In the genomic region with DNA sequence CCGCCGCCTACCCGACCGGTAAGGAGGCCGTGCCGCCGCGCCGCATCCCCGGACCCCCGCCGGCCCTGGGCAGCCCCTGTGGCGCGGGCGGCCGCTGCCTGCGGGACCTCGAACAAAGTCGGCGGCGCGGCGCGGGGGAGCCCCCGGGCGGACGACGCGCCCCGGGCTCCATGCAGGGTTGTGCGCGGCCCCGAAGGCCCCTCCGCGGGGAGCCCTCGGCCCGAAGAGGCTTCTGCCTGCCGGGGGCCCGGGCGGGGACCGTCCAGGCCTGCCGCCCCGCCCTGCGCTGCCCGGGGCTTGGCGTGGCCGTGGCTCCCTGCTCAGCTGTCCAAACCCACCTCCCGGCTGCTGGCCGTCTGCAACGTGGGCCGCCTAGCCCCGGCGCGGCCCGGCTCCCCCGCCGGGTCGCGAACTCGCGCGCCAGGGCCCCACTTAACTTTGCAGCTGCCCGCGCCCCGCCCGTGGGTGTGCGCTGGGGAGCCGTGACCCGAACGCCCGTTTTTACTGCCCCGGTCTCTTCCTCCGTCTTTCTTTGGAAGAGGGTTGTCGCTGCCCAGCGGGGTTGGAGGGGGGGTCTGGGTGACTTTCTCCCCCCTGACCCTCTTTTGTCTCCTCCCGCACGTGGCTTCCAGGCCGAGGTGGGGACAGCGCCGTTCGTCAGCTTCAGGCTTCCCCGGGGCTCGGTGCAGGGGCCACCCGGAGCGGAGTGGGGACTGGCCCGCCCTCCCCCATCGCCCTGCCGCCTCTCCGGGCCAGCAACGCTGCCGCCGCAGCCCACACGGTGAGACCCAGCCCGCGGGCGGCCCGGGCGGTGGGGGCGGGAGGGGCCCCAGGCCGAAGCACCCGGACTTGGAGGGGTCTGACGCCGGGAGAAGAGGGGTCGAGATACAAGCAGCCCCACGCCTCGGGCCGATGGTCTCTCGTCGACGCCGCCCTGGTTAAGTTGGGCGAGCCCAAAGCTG, we compare ENCODE assay signal across 8 cellular contexts. TPM values are rescaled to one million over a fixed set of nuclear protein-coding genes. Genes with fewer than 3 reads are reported as not detected.
DNase-seq lines count a peak whose midpoint lies in the region; ATAC-seq and TF ChIP-seq lines count a peak whose summit lies in the region.

No MANE protein-coding gene starts in this region.

- H3K9ac ChIP-seq in Karpas-422 (ENCODE audit: low read length) (peak overlapping the region; percentile 98), neuronal stem cell (ENCODE audit: low read depth, low read length, poor library complexity) (peak overlapping the region; percentile 95)

- peak overlapping the region; percentile 89 for H3K27ac ChIP-seq in Karpas-422 (ENCODE audit: low read length)
- H3K27ac ChIP-seq in neuronal stem cell (replicated peaks; ENCODE audit: low read length) = peak overlapping the region; percentile 87
- peak overlapping the region; percentile 69 to 93 for H3K27ac ChIP-seq in aorta (ENCODE audit: low read depth in 1 of 2, low read length in 2 of 2)

- H3K9me3 ChIP-seq in Karpas-422 (ENCODE audit: low read length) (no peaks in the 10 kb centered on the region), neuronal stem cell (replicated peaks in 1 of 2; ENCODE audit: control insufficient read depth in 2 of 2, insufficient read depth in 1 of 2, low read depth in 1 of 2, low read length in 2 of 2) (no peaks in the 10 kb centered on the region), aorta (ENCODE audit: control insufficient read depth, low read length) (no peaks in the 10 kb centered on the region)

- peak overlapping the region; percentile 99 for H3K4me2 ChIP-seq in Karpas-422 (ENCODE audit: low read depth, low read length, poor library complexity, severe bottlenecking)
- H3K4me2 ChIP-seq in neuronal stem cell (ENCODE audit: insufficient read depth, low read length, poor library complexity, severe bottlenecking) = peak overlapping the region; percentile 68

- intact Hi-C loops in aorta (cut with DNase I) = loop anchor here (5.0 to 10.0 kb wide), 8 partner anchors 135 to 385 kb away; a partner anchor contains a TSS

- ATAC-seq in GM21737 (IDR thresholded peaks at IDR 0.05; ENCODE audit: unreplicated experiment) (peak; percentile 27), aorta (ENCODE audit: low FRiP score) (peak; percentile 53)

- H3K4ac ChIP-seq in neuronal stem cell (ENCODE audit: low read length) = peak overlapping the region; percentile 57

- H2BK120ac ChIP-seq in neuronal stem cell (ENCODE audit: low read depth, low read length) = peak overlapping the region; percentile 93

- H2AK5ac ChIP-seq in neuronal stem cell (ENCODE audit: low read depth, low read length) = peak overlapping the region; percentile 92

- H2AFZ ChIP-seq in Karpas-422 (ENCODE audit: low read length) (peak overlapping the region; percentile 36; the same call in 1 of the 2 replicates), neuronal stem cell (ENCODE audit: low read length) (peak overlapping the region; percentile 97)

- H4K20me1 ChIP-seq in Karpas-422 (ENCODE audit: insufficient read depth, low read depth, low read length) = peaks cover 28% of the 10 kb centered on the region

- peak overlapping the region; percentile 92 for H3K4me3 ChIP-seq in GM08714 (ENCODE audit: low read length)
- peak overlapping the region; percentile 95 for H3K4me3 ChIP-seq in Karpas-422 (ENCODE audit: low read length)
- H3K4me3 ChIP-seq in fibroblast of mammary gland (ENCODE audit: control insufficient read depth, low read depth, low read length) = peak overlapping the region; percentile 79
- H3K4me3 ChIP-seq in neuronal stem cell (ENCODE audit: low read length in 2 of 2) = peak overlapping the region; percentile 76 to 96
- peak overlapping the region; percentile 89 to 98 for H3K4me3 ChIP-seq in aorta (ENCODE audit: low read length in 2 of 2)

- peak overlapping the region; percentile 77 for H3K14ac ChIP-seq in neuronal stem cell (ENCODE audit: low read length)

- H3K36me3 ChIP-seq in Karpas-422 (ENCODE audit: insufficient read depth, low read length) (peaks cover 19% of the 10 kb centered on the region), neuronal stem cell (replicated peaks in 1 of 2; ENCODE audit: control insufficient read depth in 2 of 2, insufficient read depth in 2 of 2, low read length in 2 of 2) (peaks cover 4 to 26% of the 10 kb centered on the region in 2 donors), aorta (ENCODE audit: control insufficient read depth in 1 of 2, insufficient read depth in 2 of 2, low read length in 1 of 2) (no peaks in the 10 kb centered on the region)

- H2BK5ac ChIP-seq in neuronal stem cell (ENCODE audit: low read length) = peak overlapping the region; percentile 94

- peaks cover 9% of the 10 kb centered on the region for H3K79me1 ChIP-seq in neuronal stem cell (ENCODE audit: low read depth, low read length)

- DNase-seq in Karpas-422 (peak; percentile 67), fibroblast of mammary gland (ENCODE audit: low read depth) (no peak), neuronal stem cell (ENCODE audit: low spot score) (no peak), aorta (peak; percentile 66 to 80), NCI-H1092 (lab: John Stamatoyannopoulos, UW) (no peak)
- peak; percentile 55 to 65 for DNase-seq in activated T-cell treated with anti-CD3 and anti-CD28 coated beads, Interleukin-2, amount 50 U/mL, for 48 hours

- peaks cover 56% of the 10 kb centered on the region for H3K79me2 ChIP-seq in Karpas-422 (ENCODE audit: low read length)

- TF ChIP-seq CTCF in fibroblast of mammary gland (conservative IDR thresholded peaks at IDR 0.05; ENCODE audit: control insufficient read depth, insufficient read depth, low read depth, low read length) = no peak

- peaks cover 47% of the 10 kb centered on the region for H3K4me1 ChIP-seq in Karpas-422 (ENCODE audit: low read length)
- H3K4me1 ChIP-seq in neuronal stem cell (ENCODE audit: control insufficient read depth in 2 of 2, insufficient read depth in 1 of 2, low read depth in 1 of 2, low read length in 2 of 2) = peaks cover 9 to 18% of the 10 kb centered on the region in 2 donors
- H3K4me1 ChIP-seq in aorta (ENCODE audit: control insufficient read depth in 1 of 2, insufficient read depth in 2 of 2, low read length in 2 of 2) = no peaks in the 10 kb centered on the region

- no peak overlapping the region for H4K91ac ChIP-seq in neuronal stem cell (ENCODE audit: low read depth, low read length, poor library complexity)

- H3K27me3 ChIP-seq in Karpas-422 (ENCODE audit: low read length) = no peaks in the 10 kb centered on the region
- H3K27me3 ChIP-seq in neuronal stem cell (ENCODE audit: control insufficient read depth in 3 of 3, insufficient read depth in 3 of 3, low read depth in 1 of 3, low read length in 3 of 3) = no peaks in the 10 kb centered on the region
- no peaks in the 10 kb centered on the region for H3K27me3 ChIP-seq in aorta (ENCODE audit: control insufficient read depth in 1 of 2, insufficient read depth in 2 of 2, low read length in 1 of 2)

- no peak overlapping the region for H2BK15ac ChIP-seq in neuronal stem cell (ENCODE audit: low read length)

- peak overlapping the region; percentile 100 for H3K18ac ChIP-seq in neuronal stem cell (ENCODE audit: low read length)

- no peak overlapping the region for H4K8ac ChIP-seq in neuronal stem cell (ENCODE audit: low read depth, low read length)

- no CpG with 5 or more reads among the region's 112 CpGs for WGBS in neuronal stem cell (ENCODE audit: extremely low coverage in 2 of 2, insufficient read length in 2 of 2, insufficient replicate concordance in 1 of 2), 2 donors
- 0 to 1% methylated on average over 67 to 112 of the region's 112 CpGs for WGBS in aorta, 2 donors

- no peaks in the 10 kb centered on the region for H3K9me2 ChIP-seq in Karpas-422 (replicated peaks; ENCODE audit: insufficient read depth, low read length)

- H2BK12ac ChIP-seq in neuronal stem cell (ENCODE audit: low read length) = no peak overlapping the region

- peak overlapping the region; percentile 92 for H3K23ac ChIP-seq in neuronal stem cell (ENCODE audit: low read depth, low read length, poor library complexity)

RNA-seq across cellular contexts. Expression of a gene that starts 0.9 kb away (rescaled TPM):
- total RNA-seq in Karpas-422 (2014; rRNA removed; shearing (Covaris generic); ENCODE audit: low replicate concordance) = 21.5 and 31.5 TPM in 2 replicates
- polyA plus RNA-seq in neuronal stem cell (2013, experiment 1 of 2) = 21.5 TPM
- polyA plus RNA-seq in neuronal stem cell (2013, experiment 2 of 2) = 20.9 TPM
- 10 to 100 TPM; 26.7 to 42.5 TPM for total RNA-seq in aorta
- 1 to 10 TPM; 6.4 to 7.9 TPM for polyA plus RNA-seq in aorta

Comparison
In these comparisons a context has a peak if more than half of its experiments do, and no peak if none do; other contexts are left out.
1. DNase-seq: peak in Karpas-422 (single experiment), activated T-cell treated with anti-CD3 and anti-CD28 coated beads, Interleukin-2, amount 50 U/mL, for 48 hours (2 of 2) and aorta (2 of 2); none in fibroblast of mammary gland (single experiment), neuronal stem cell (single experiment) and NCI-H1092 (single experiment).
2. Peak in every context shown above with its lines, with median percentiles within 50 percentile points of each other: H3K4me3 ChIP-seq and H3K27ac ChIP-seq.